In genomic region chr16:67196881-67197280, GRCh38 we compare ENCODE assay signal across 16 cellular contexts. TPM values are rescaled to one million over a fixed set of nuclear protein-coding genes. Genes with fewer than 3 reads are reported as not detected.
A peak's percentile ranks its signal among the peaks of the same experiment; 100 is the strongest.
DNase-seq lines count a peak whose midpoint lies in the region; ATAC-seq and TF ChIP-seq lines count a peak whose summit lies in the region.
"Had no signal": no experiment of that assay in that cellular context is flagged by ENCODE, and none has a peak within 500 bp of the region (broad histone marks: within the 10 kb centered on the region; RNA-seq: fewer than 3 reads in every experiment).

No MANE protein-coding gene starts in this region.

- no peak for DNase-seq in CD8-positive, alpha-beta T cell
- no peak for DNase-seq in natural killer cell
- no peak for DNase-seq in glomerular visceral epithelial cell (ENCODE audit: extremely low spot score)
- DNase-seq in left cardiac atrium: no peak
- DNase-seq in lower lobe of right lung: no peak
- DNase-seq: DMS 273 treated with DMSO at 0.1 percent for 48 hours, GOT3, KG1, MG63, NCI-H1105, NCI-H1694 treated with DMSO at 0.1 percent for 48 hours, PC-3 had no signal

- ATAC-seq in CD8-positive, alpha-beta T cell: no peak
- no peak for ATAC-seq in activated T-helper 17 cell treated with anti-CD3 and anti-CD28 coated beads, Interleukin-2, amount 50 U/mL, for 72 hours (replicated peaks)
- ATAC-seq in natural killer cell (no peak), left cardiac atrium (no peak), lower lobe of right lung (no peak)
- ATAC-seq: PC-3, Right ventricle myocardium inferior had no signal

- intact Hi-C loops in CD8-positive, alpha-beta T cell (cut with DNase I, micrococcal nuclease): no loop called here
- intact Hi-C loops in natural killer cell (cut with micrococcal nuclease): no loop called here
- intact Hi-C loops in left cardiac atrium (cut with DNase I): no loop called here
- intact Hi-C loops in lower lobe of right lung (cut with DNase I): no loop called here

- H3K36me3 Mint-ChIP-seq in CD8-positive, alpha-beta T cell: peaks cover 69% of the 10 kb centered on the region
- peaks cover 83% of the 10 kb centered on the region for H3K36me3 Mint-ChIP-seq in activated T-helper 17 cell treated with anti-CD3 and anti-CD28 coated beads, Interleukin-2, amount 50 U/mL, for 72 hours (ENCODE audit: low read depth)
- peaks cover 14% of the 10 kb centered on the region for H3K36me3 Mint-ChIP-seq in natural killer cell

- no peaks in the 10 kb centered on the region for H3K9me3 ChIP-seq in CD8-positive, alpha-beta T cell (ENCODE audit: low read length)
- no peaks in the 10 kb centered on the region for H3K9me3 ChIP-seq in lower lobe of right lung
- H3K9me3 ChIP-seq: MG63 had no signal

- H3K27ac ChIP-seq in 22Rv1 (peak overlapping the region; percentile 92; the same call in 1 of the 2 replicates), lower lobe of right lung (no peak overlapping the region)
- no peak overlapping the region for H3K27ac ChIP-seq in CD8-positive, alpha-beta T cell (ENCODE audit: low read depth, low read length)

- CTCF ChIA-PET in CD8-positive, alpha-beta T cell (lab: Charles Lee): interaction anchor here (1.5 to 1.8 kb wide), 2 partner anchors 12 to 42 kb away, joined by 5 read pairs; no protein-coding TSS in a partner anchor

- H3K9me3 Mint-ChIP-seq in CD8-positive, alpha-beta T cell: no peaks in the 10 kb centered on the region
- H3K9me3 Mint-ChIP-seq in activated T-helper 17 cell treated with anti-CD3 and anti-CD28 coated beads, Interleukin-2, amount 50 U/mL, for 72 hours: no peaks in the 10 kb centered on the region
- H3K9me3 Mint-ChIP-seq in natural killer cell: no peaks in the 10 kb centered on the region

- peak overlapping the region; percentile 43 for H3K27ac Mint-ChIP-seq in CD8-positive, alpha-beta T cell
- peak overlapping the region; percentile 74 for H3K27ac Mint-ChIP-seq in activated T-helper 17 cell treated with anti-CD3 and anti-CD28 coated beads, Interleukin-2, amount 50 U/mL, for 72 hours
- peak overlapping the region in 1 of 2 donors; percentile 66 for H3K27ac Mint-ChIP-seq in natural killer cell
- H3K27ac Mint-ChIP-seq: B cell had no signal

- peaks cover 45% of the 10 kb centered on the region for H3K36me3 ChIP-seq in CD8-positive, alpha-beta T cell (ENCODE audit: insufficient read depth, low read length)
- H3K36me3 ChIP-seq in lower lobe of right lung: peaks cover 69% of the 10 kb centered on the region

- H3K4me3 ChIP-seq in CD8-positive, alpha-beta T cell (ENCODE audit: low read depth, low read length): no peak overlapping the region
- H3K4me3 ChIP-seq in lower lobe of right lung: no peak overlapping the region
- H3K4me3 ChIP-seq: MG63 had no signal

- no peaks in the 10 kb centered on the region for H3K27me3 Mint-ChIP-seq in CD8-positive, alpha-beta T cell (ENCODE audit: low read depth)
- H3K27me3 Mint-ChIP-seq in activated T-helper 17 cell treated with anti-CD3 and anti-CD28 coated beads, Interleukin-2, amount 50 U/mL, for 72 hours: no peaks in the 10 kb centered on the region
- H3K27me3 Mint-ChIP-seq in natural killer cell (ENCODE audit: low read depth in 2 of 2): no peaks in the 10 kb centered on the region
- H3K27me3 Mint-ChIP-seq: B cell had no signal

- H3K27me3 ChIP-seq in CD8-positive, alpha-beta T cell (ENCODE audit: insufficient read depth, low read length): no peaks in the 10 kb centered on the region
- no peaks in the 10 kb centered on the region for H3K27me3 ChIP-seq in lower lobe of right lung (ENCODE audit: low read depth)
- H3K27me3 ChIP-seq: MG63 had no signal

- POLR2A ChIA-PET in CD8-positive, alpha-beta T cell (lab: Charles Lee): no interaction called here

- H3K4me1 ChIP-seq in CD8-positive, alpha-beta T cell (ENCODE audit: insufficient read depth, low read length): peaks cover 19% of the 10 kb centered on the region
- peaks cover 33% of the 10 kb centered on the region for H3K4me1 ChIP-seq in lower lobe of right lung

- peaks cover 39% of the 10 kb centered on the region for H3K4me1 Mint-ChIP-seq in CD8-positive, alpha-beta T cell (ENCODE audit: low read depth)
- H3K4me1 Mint-ChIP-seq in activated T-helper 17 cell treated with anti-CD3 and anti-CD28 coated beads, Interleukin-2, amount 50 U/mL, for 72 hours: peaks cover 20% of the 10 kb centered on the region
- peaks cover 26 to 44% of the 10 kb centered on the region in 2 donors for H3K4me1 Mint-ChIP-seq in natural killer cell

- H3K4me3 Mint-ChIP-seq in CD8-positive, alpha-beta T cell: no peak overlapping the region
- peak overlapping the region; percentile 12 for H3K4me3 Mint-ChIP-seq in activated T-helper 17 cell treated with anti-CD3 and anti-CD28 coated beads, Interleukin-2, amount 50 U/mL, for 72 hours
- peak overlapping the region; percentile 29 for H3K4me3 Mint-ChIP-seq in natural killer cell
- H3K4me3 Mint-ChIP-seq: B cell had no signal

- TF ChIP-seq CTCF in 22Rv1 (IDR thresholded peaks at IDR 0.05) (no peak), natural killer cell (IDR thresholded peaks at IDR 0.05) (no peak), lower lobe of right lung (IDR thresholded peaks at IDR 0.05) (no peak)
- TF ChIP-seq CTCF in CD8-positive, alpha-beta T cell (IDR thresholded peaks at IDR 0.05): no peak

RNA-seq across cellular contexts. Expression of gene ELMO3, which starts 2.0 kb away (rescaled TPM):
- total RNA-seq in CD8-positive, alpha-beta T cell: 1 to 10 TPM; 1.3 to 1.6 TPM
- total RNA-seq in activated T-helper 17 cell treated with anti-CD3 and anti-CD28 coated beads, Interleukin-2, amount 50 U/mL, for 72 hours: 1 to 10 TPM; 6.6 to 7.1 TPM
- total RNA-seq in natural killer cell (1 to 10 TPM; 1.9 to 3.3 (median 2.3) TPM), left cardiac atrium (1 to 10 TPM; 1.0 to 1.6 TPM), lower lobe of right lung (14.9 TPM)

RNA-seq across cellular contexts. Expression of gene E2F4, which starts 4.9 kb away (rescaled TPM):
- 10 to 100 TPM; 61.9 to 63.8 TPM for total RNA-seq in CD8-positive, alpha-beta T cell
- 100 to 1,000 TPM in 1 of 2 donors, 10 to 100 TPM in 1; 90.0 to 141 TPM for total RNA-seq in activated T-helper 17 cell treated with anti-CD3 and anti-CD28 coated beads, Interleukin-2, amount 50 U/mL, for 72 hours
- 10 to 100 TPM; 57.6 to 91.7 (median 74.5) TPM for total RNA-seq in natural killer cell
- 10 to 100 TPM; 34.9 to 46.2 TPM for total RNA-seq in left cardiac atrium
- total RNA-seq in lower lobe of right lung: 66.5 TPM

RNA-seq across cellular contexts. Expression of gene EXOC3L1, which starts 6.9 kb away (rescaled TPM):
- total RNA-seq in CD8-positive, alpha-beta T cell: not detected
- total RNA-seq in activated T-helper 17 cell treated with anti-CD3 and anti-CD28 coated beads, Interleukin-2, amount 50 U/mL, for 72 hours: 1 to 10 TPM in 1 of 2 donors, under 1 TPM in 1; 0.37 to 1.5 TPM
- total RNA-seq in natural killer cell (not detected), left cardiac atrium (1 to 10 TPM; 1.9 to 2.0 TPM), lower lobe of right lung (15.6 TPM)
- total RNA-seq: B cell, PC-3 had no signal

RNA-seq across cellular contexts. Expression of gene MATCAP1, which starts 13.1 kb away (rescaled TPM):
- 1 to 10 TPM; 7.7 to 8.0 TPM for total RNA-seq in CD8-positive, alpha-beta T cell
- 100 to 1,000 TPM in 1 of 2 donors, 10 to 100 TPM in 1; 47.0 to 118 TPM for total RNA-seq in activated T-helper 17 cell treated with anti-CD3 and anti-CD28 coated beads, Interleukin-2, amount 50 U/mL, for 72 hours
- total RNA-seq in natural killer cell: 10 to 100 TPM in 2 of 3 donors, 1 to 10 TPM in 1; 7.2 to 12.6 (median 10.9) TPM
- 10 to 100 TPM; 16.8 to 18.1 TPM for total RNA-seq in left cardiac atrium
- total RNA-seq in lower lobe of right lung: 29.0 TPM

RNA-seq across cellular contexts. Expression of gene NOL3, which starts 26.5 kb away (rescaled TPM):
- total RNA-seq in CD8-positive, alpha-beta T cell: under 1 TPM; 0.36 to 0.71 TPM
- total RNA-seq in activated T-helper 17 cell treated with anti-CD3 and anti-CD28 coated beads, Interleukin-2, amount 50 U/mL, for 72 hours: 100 to 1,000 TPM in 1 of 2 donors, 10 to 100 TPM in 1; 30.0 to 194 TPM
- total RNA-seq in natural killer cell: 1 to 10 TPM in 2 of 3 donors, under 1 TPM in 1; 0.88 to 1.3 (median 1.3) TPM
- 10 to 100 TPM; 58.6 to 80.5 TPM for total RNA-seq in left cardiac atrium
- 55.6 TPM for total RNA-seq in lower lobe of right lung
